8 cellular contexts compared by ENCODE assay signal in the genomic region with DNA sequence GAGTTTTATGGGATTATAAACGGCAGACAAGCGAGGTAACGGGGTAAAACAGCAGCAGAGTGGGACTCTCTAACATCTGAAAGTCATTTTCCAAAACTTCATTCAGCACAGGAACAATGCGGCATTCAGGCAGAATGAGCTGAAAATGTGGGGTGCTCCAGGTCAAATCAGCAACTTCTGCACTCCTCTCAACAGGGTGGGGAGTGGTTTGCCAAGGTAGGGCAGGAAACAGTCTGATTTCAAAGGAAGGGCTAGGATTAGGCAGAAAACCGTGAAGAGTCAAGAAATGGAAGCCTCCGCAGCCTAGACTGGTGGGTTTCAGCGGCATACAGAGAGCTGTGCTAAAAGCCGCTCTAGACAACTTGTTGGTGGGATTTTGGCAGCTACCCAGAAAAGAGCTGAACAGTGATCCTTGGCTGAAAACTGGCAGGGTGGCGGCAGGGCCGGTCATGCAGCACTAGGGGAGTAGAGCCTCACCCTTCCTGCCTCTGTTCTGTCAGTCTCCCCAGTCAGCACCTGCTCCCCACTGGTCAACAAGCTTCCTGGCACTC.
DNase-seq lines count a peak whose midpoint lies in the region; ATAC-seq and TF ChIP-seq lines count a peak whose summit lies in the region.

No MANE protein-coding gene starts in this region.

- BruUV-seq in A673 (replicated peaks; lab: Mats Ljungman, UMichigan): no TSS peak

- peaks cover 60% of the 10 kb centered on the region for H3K4me1 Mint-ChIP-seq in activated CD4-positive, alpha-beta T cell treated with anti-CD3 and anti-CD28 coated beads for 36 hours

- H3K4me3 ChIP-seq in A673 (ENCODE audit: low read depth, low read length, poor library complexity, severe bottlenecking) (peak overlapping the region; percentile 35), dorsolateral prefrontal cortex (peak overlapping the region; percentile 23 to 67 (median 50)), mucosa of rectum (ENCODE audit: low read length in 2 of 2) (peak overlapping the region; percentile 52 to 66)

- H3K4me1 ChIP-seq in A673 (ENCODE audit: insufficient read depth, low read length, poor library complexity, severe bottlenecking): peaks cover 38% of the 10 kb centered on the region
- peaks cover 17 to 20% of the 10 kb centered on the region in 2 donors for H3K4me1 ChIP-seq in mucosa of rectum (ENCODE audit: control insufficient read depth in 2 of 2, insufficient read depth in 2 of 2, low read length in 2 of 2)

- H3K27me3 ChIP-seq in A673 (replicated peaks; ENCODE audit: insufficient read depth, low read depth, low read length, poor library complexity) (no peaks in the 10 kb centered on the region), dorsolateral prefrontal cortex (no peaks in the 10 kb centered on the region), mucosa of rectum (ENCODE audit: control insufficient read depth in 2 of 2, insufficient read depth in 2 of 2, low read length in 2 of 2) (no peaks in the 10 kb centered on the region)

- peak overlapping the region; percentile 47 to 52 for H3K9ac ChIP-seq in mucosa of rectum (ENCODE audit: low read depth in 1 of 2, low read length in 2 of 2)

- POLR2A ChIA-PET in A673 (lab: Charles Lee; ENCODE audit: low non-redundant PET): interaction anchor here (0.6 kb wide), 1 partner anchor 166 kb away, joined by 5 read pairs; no protein-coding TSS in a partner anchor
- POLR2A ChIA-PET in activated CD4-positive, alpha-beta T cell treated with anti-CD3 and anti-CD28 coated beads for 36 hours (lab: Charles Lee): interaction anchor here (0.6 kb wide), 1 partner anchor 523 kb away, joined by 3 read pairs; no protein-coding TSS in a partner anchor

- CTCF ChIA-PET in A673 (lab: Charles Lee): interaction anchor here (0.6 kb wide), 1 partner anchor 330 kb away, joined by 4 read pairs; no protein-coding TSS in a partner anchor
- CTCF ChIA-PET in activated CD4-positive, alpha-beta T cell treated with anti-CD3 and anti-CD28 coated beads for 36 hours (lab: Charles Lee): interaction anchor here (0.5 to 3.1 kb wide), 12 partner anchors 11 to 832 kb away, joined by 3 to 19 read pairs (median 4); a partner anchor contains a TSS

- H3K4me3 Mint-ChIP-seq in activated CD4-positive, alpha-beta T cell treated with anti-CD3 and anti-CD28 coated beads for 36 hours: peak overlapping the region; percentile 64

- no peak for TF ChIP-seq CTCF in A673 (conservative IDR thresholded peaks at IDR 0.05; ENCODE audit: low read depth, low read length)
- TF ChIP-seq CTCF in dorsolateral prefrontal cortex (IDR thresholded peaks at IDR 0.05 in 54 of 56, conservative IDR thresholded peaks at IDR 0.05 in 2 of 56; ENCODE audit: low read depth in 1 of 56, partially characterized antibody in 56 of 56): no peak

- DNase-seq in A673 (ENCODE audit: low spot score): peak; percentile 48
- peak; percentile 25 for DNase-seq in activated CD4-positive, alpha-beta T cell treated with anti-CD3 and anti-CD28 coated beads for 36 hours
- DNase-seq in dorsolateral prefrontal cortex: peak in 6 of 10 donors; percentile 8 to 49 (median 44)
- DNase-seq in ureter (ENCODE audit: low spot score): peak; percentile 56
- no peak for DNase-seq in T1000 (lab: John Stamatoyannopoulos, UW)

- no peaks in the 10 kb centered on the region for H3K27me3 Mint-ChIP-seq in activated CD4-positive, alpha-beta T cell treated with anti-CD3 and anti-CD28 coated beads for 36 hours

- H3K27ac ChIP-seq in A673 (ENCODE audit: low read depth, low read length, poor library complexity, severe bottlenecking) (peak overlapping the region; percentile 21), KOPT-K1 (ENCODE audit: low read depth, low read length, poor library complexity, severe bottlenecking) (peak overlapping the region; percentile 6), dorsolateral prefrontal cortex (peak overlapping the region in 54 of 59 donors; percentile 8 to 89 (median 70)), mucosa of rectum (ENCODE audit: low read depth in 2 of 2, low read length in 2 of 2) (peak overlapping the region; percentile 19 to 23)

- intact Hi-C loops in A673 (cut with micrococcal nuclease; ENCODE audit: unreplicated experiment): loop anchor here (10.0 kb wide), 1 partner anchor 534 kb away; no protein-coding TSS in a partner anchor
- intact Hi-C loops in activated CD4-positive, alpha-beta T cell treated with anti-CD3 and anti-CD28 coated beads for 36 hours (cut with DNase I, micrococcal nuclease): loop anchor here (5.0 to 10.0 kb wide), 6 partner anchors 56 to 929 kb away; no protein-coding TSS in a partner anchor
- intact Hi-C loops in dorsolateral prefrontal cortex (cut with DNase I): loop anchor here (5.0 to 10.0 kb wide), 5 partner anchors 154 to 534 kb away; a partner anchor contains a TSS

- H3K36me3 Mint-ChIP-seq in activated CD4-positive, alpha-beta T cell treated with anti-CD3 and anti-CD28 coated beads for 36 hours (ENCODE audit: low read depth): no peaks in the 10 kb centered on the region

- H3K36me3 ChIP-seq in A673 (ENCODE audit: insufficient read depth, low read length, poor library complexity, severe bottlenecking): no peaks in the 10 kb centered on the region
- H3K36me3 ChIP-seq in KOPT-K1 (ENCODE audit: insufficient read depth, low read length): no peaks in the 10 kb centered on the region
- H3K36me3 ChIP-seq in mucosa of rectum (ENCODE audit: control insufficient read depth in 2 of 2, insufficient read depth in 2 of 2, low read length in 2 of 2): no peaks in the 10 kb centered on the region

- peak overlapping the region; percentile 68 for H3K27ac Mint-ChIP-seq in activated CD4-positive, alpha-beta T cell treated with anti-CD3 and anti-CD28 coated beads for 36 hours

- no peak for ATAC-seq in activated CD4-positive, alpha-beta T cell treated with anti-CD3 and anti-CD28 coated beads for 36 hours
- no peak for ATAC-seq in HG03460 (IDR thresholded peaks at IDR 0.05; ENCODE audit: unreplicated experiment)

- H3K9me3 ChIP-seq in A673 (ENCODE audit: low read depth, low read length, poor library complexity, severe bottlenecking): no peaks in the 10 kb centered on the region
- no peaks in the 10 kb centered on the region for H3K9me3 ChIP-seq in KOPT-K1 (ENCODE audit: insufficient read depth, low read length, poor library complexity, severe bottlenecking)
- no peaks in the 10 kb centered on the region for H3K9me3 ChIP-seq in mucosa of rectum (ENCODE audit: control insufficient read depth in 2 of 2, low read length in 2 of 2)

- no peaks in the 10 kb centered on the region for H3K9me3 Mint-ChIP-seq in activated CD4-positive, alpha-beta T cell treated with anti-CD3 and anti-CD28 coated beads for 36 hours (ENCODE audit: low read depth)

Comparison
In these comparisons a context has a peak if more than half of its experiments do, and no peak if none do; other contexts are left out.
1. H3K27ac ChIP-seq: peak in every context shown above with its lines; median percentile 70 in dorsolateral prefrontal cortex; 21 in A673; 21 in mucosa of rectum; 6 in KOPT-K1.